Comparison of ENCODE assay signal across 9 cellular contexts in the genomic region with DNA sequence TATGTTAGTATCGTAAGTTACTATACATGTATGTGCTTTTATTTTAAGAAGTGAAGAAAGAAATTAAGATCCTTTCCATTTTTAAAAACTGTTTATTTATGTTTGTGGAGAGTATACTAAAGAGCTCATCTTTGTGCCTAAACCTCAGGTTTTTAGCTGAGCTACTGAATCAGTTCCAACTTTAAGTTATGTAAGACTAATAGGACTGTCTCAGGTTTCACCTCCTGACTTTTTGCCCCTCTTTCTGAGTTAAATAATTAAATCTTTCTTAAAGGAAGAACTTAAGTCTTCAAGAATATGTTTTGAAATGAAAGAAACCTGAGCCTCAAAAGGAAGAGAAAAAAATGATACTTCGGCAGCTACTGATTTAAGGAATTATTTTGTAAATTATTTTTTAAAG. TPM values are rescaled to one million over a fixed set of nuclear protein-coding genes. Genes with fewer than 3 reads are reported as not detected.
DNase-seq lines count a peak whose midpoint lies in the region; ATAC-seq and TF ChIP-seq lines count a peak whose summit lies in the region.
"Had no signal": no experiment of that assay in that cellular context is flagged by ENCODE, and none has a peak within 500 bp of the region (broad histone marks: within the 10 kb centered on the region; RNA-seq: fewer than 3 reads in every experiment).

No MANE protein-coding gene starts in this region.

- H3K27me3 ChIP-seq in DND-41 (ENCODE audit: insufficient read depth, low read length, poor library complexity) (no peaks in the 10 kb centered on the region), NT2/D1 (ENCODE audit: insufficient read depth, insufficient read length) (no peaks in the 10 kb centered on the region), mesendoderm (ENCODE audit: insufficient read depth, low read length, poor library complexity) (no peaks in the 10 kb centered on the region)

- H3K79me2 ChIP-seq in DND-41 (ENCODE audit: insufficient read depth, low read length) (peaks cover 74% of the 10 kb centered on the region), mesendoderm (ENCODE audit: control insufficient read depth, insufficient read depth, low read length) (peaks cover 46% of the 10 kb centered on the region)

- no peak overlapping the region for H3K4ac ChIP-seq in mesendoderm (ENCODE audit: low read depth, low read length)

- peaks cover 64% of the 10 kb centered on the region for H3K4me1 ChIP-seq in DND-41 (ENCODE audit: insufficient read depth, low read length)
- peaks cover 2% of the 10 kb centered on the region for H3K4me1 ChIP-seq in NT2/D1 (ENCODE audit: insufficient read depth, insufficient read length)
- H3K4me1 ChIP-seq in mesendoderm (ENCODE audit: control insufficient read depth, low read depth, low read length): no peaks in the 10 kb centered on the region

- peak overlapping the region; percentile 91 for H3K9ac ChIP-seq in DND-41 (ENCODE audit: low read depth, low read length)
- peak overlapping the region; percentile 94 for H3K9ac ChIP-seq in NT2/D1 (ENCODE audit: insufficient read length, low read depth)
- H3K9ac ChIP-seq in mesendoderm (ENCODE audit: low read length): no peak overlapping the region

- no peak for TF ChIP-seq CTCF in DND-41 (IDR thresholded peaks at IDR 0.05; ENCODE audit: borderline replicate concordance, extremely low read depth, low read length, poor library complexity, severe bottlenecking)
- TF ChIP-seq CTCF in neural crest cell (conservative IDR thresholded peaks at IDR 0.05): no peak

- H2AFZ ChIP-seq in DND-41 (ENCODE audit: low read depth, low read length): no peak overlapping the region

- H4K8ac ChIP-seq in mesendoderm (ENCODE audit: low read depth, low read length): no peak overlapping the region

- peak overlapping the region; percentile 98 for H3K4me2 ChIP-seq in DND-41 (ENCODE audit: insufficient read depth, low read length)
- H3K4me2 ChIP-seq in mesendoderm (ENCODE audit: low read length): no peak overlapping the region

- H3K27ac ChIP-seq in DND-41 (ENCODE audit: low read length): no peak overlapping the region
- H3K27ac ChIP-seq in mesendoderm (ENCODE audit: low read depth, low read length): no peak overlapping the region

- no peak overlapping the region for H2AK5ac ChIP-seq in mesendoderm (ENCODE audit: low read length)

- H2BK15ac ChIP-seq in mesendoderm (replicated peaks; ENCODE audit: low read depth): no peak overlapping the region

- H3K9me3 ChIP-seq in DND-41 (ENCODE audit: insufficient read depth, low read length, severe bottlenecking) (no peaks in the 10 kb centered on the region), NT2/D1 (ENCODE audit: insufficient read depth, low read length) (no peaks in the 10 kb centered on the region)

- ATAC-seq in DND-41 (ENCODE audit: insufficient read depth, low read depth) (no peak), GM21825 (IDR thresholded peaks at IDR 0.05; ENCODE audit: unreplicated experiment) (no peak), GM18873 (IDR thresholded peaks at IDR 0.05; ENCODE audit: low FRiP score, unreplicated experiment) (no peak), HG03095 (IDR thresholded peaks at IDR 0.05; ENCODE audit: unreplicated experiment) (no peak)
- no peak for ATAC-seq in effector memory CD8-positive, alpha-beta T cell (replicated peaks)

- peaks cover 40% of the 10 kb centered on the region for H4K20me1 ChIP-seq in DND-41 (ENCODE audit: insufficient read depth, low read length)

- no peak overlapping the region for H3K18ac ChIP-seq in mesendoderm (ENCODE audit: low read length)

- H3K36me3 ChIP-seq in DND-41 (ENCODE audit: insufficient read depth, low read length) (peaks cover 55% of the 10 kb centered on the region), NT2/D1 (ENCODE audit: insufficient read depth, insufficient read length, low read length) (peaks cover 44% of the 10 kb centered on the region), mesendoderm (ENCODE audit: control insufficient read depth, insufficient read depth, low read length) (no peaks in the 10 kb centered on the region)

- H3K4me1 Mint-ChIP-seq in effector memory CD8-positive, alpha-beta T cell (ENCODE audit: low read depth in 2 of 2): peaks cover 37 to 48% of the 10 kb centered on the region in 2 donors
- peaks cover 32% of the 10 kb centered on the region for H3K4me1 Mint-ChIP-seq in neural crest cell

- H3K79me1 ChIP-seq in mesendoderm (ENCODE audit: low read length): peaks cover 8% of the 10 kb centered on the region

- H3K23ac ChIP-seq in mesendoderm (ENCODE audit: low read length): no peak overlapping the region

- WGBS in mesendoderm (ENCODE audit: extremely low coverage, insufficient coverage, low lambda C conversion rate): 100% methylated on average over 1 of the region's 2 CpGs

- peak overlapping the region; percentile 27 to 96 for H3K4me3 Mint-ChIP-seq in effector memory CD8-positive, alpha-beta T cell
- peak overlapping the region; percentile 96 for H3K4me3 Mint-ChIP-seq in neural crest cell

- no peaks in the 10 kb centered on the region for H3K9me3 Mint-ChIP-seq in effector memory CD8-positive, alpha-beta T cell
- no peaks in the 10 kb centered on the region for H3K9me3 Mint-ChIP-seq in neural crest cell

- H3K4me3 ChIP-seq in DND-41 (ENCODE audit: low read depth in 1 of 2, low read length in 2 of 2) (peak overlapping the region; percentile 3 to 97; a peak in 2 of 4 replicates), NT2/D1 (ENCODE audit: insufficient read length, low read depth) (peak overlapping the region; percentile 89), mesendoderm (ENCODE audit: low read length) (no peak overlapping the region)

- no peak overlapping the region for H2BK120ac ChIP-seq in mesendoderm (ENCODE audit: low read depth, low read length)

- H3K56ac ChIP-seq in mesendoderm (ENCODE audit: low read length): no peak overlapping the region

- no peak overlapping the region for H4K5ac ChIP-seq in mesendoderm (ENCODE audit: low read length)

- H3K36me3 Mint-ChIP-seq in effector memory CD8-positive, alpha-beta T cell (ENCODE audit: insufficient read depth): peaks cover 40% of the 10 kb centered on the region
- peaks cover 8% of the 10 kb centered on the region for H3K36me3 Mint-ChIP-seq in neural crest cell (ENCODE audit: low read depth)

- H3K27me3 Mint-ChIP-seq in effector memory CD8-positive, alpha-beta T cell: no peaks in the 10 kb centered on the region
- H3K27me3 Mint-ChIP-seq in neural crest cell (ENCODE audit: low read depth): peaks cover 4% of the 10 kb centered on the region

- no peak overlapping the region for H2BK5ac ChIP-seq in mesendoderm (ENCODE audit: low read length)

- no peak overlapping the region for H3K27ac Mint-ChIP-seq in effector memory CD8-positive, alpha-beta T cell
- no peak overlapping the region for H3K27ac Mint-ChIP-seq in neural crest cell (ENCODE audit: unreplicated experiment)

- no peak for DNase-seq in DND-41
- DNase-seq in NT2/D1 (ENCODE audit: low read depth, low spot score): no peak
- DNase-seq in effector memory CD8-positive, alpha-beta T cell: no peak
- no peak for DNase-seq in neural crest cell (ENCODE audit: low read depth, low spot score)
- DNase-seq in mesendoderm: no peak
- DNase-seq: hippocampal formation had no signal

RNA-seq across cellular contexts. Expression of gene SLMAP, which starts 2.6 kb away (rescaled TPM):
- 38.6 and 45.7 TPM in 2 replicates for total RNA-seq in neural crest cell
- polyA plus RNA-seq in mesendoderm (2013, experiment 1 of 2): 36.2 TPM
- 34.5 TPM for polyA plus RNA-seq in mesendoderm (2013, experiment 2 of 2)
